Comparison of ENCODE assay signal across 10 cellular contexts in the genomic region with DNA sequence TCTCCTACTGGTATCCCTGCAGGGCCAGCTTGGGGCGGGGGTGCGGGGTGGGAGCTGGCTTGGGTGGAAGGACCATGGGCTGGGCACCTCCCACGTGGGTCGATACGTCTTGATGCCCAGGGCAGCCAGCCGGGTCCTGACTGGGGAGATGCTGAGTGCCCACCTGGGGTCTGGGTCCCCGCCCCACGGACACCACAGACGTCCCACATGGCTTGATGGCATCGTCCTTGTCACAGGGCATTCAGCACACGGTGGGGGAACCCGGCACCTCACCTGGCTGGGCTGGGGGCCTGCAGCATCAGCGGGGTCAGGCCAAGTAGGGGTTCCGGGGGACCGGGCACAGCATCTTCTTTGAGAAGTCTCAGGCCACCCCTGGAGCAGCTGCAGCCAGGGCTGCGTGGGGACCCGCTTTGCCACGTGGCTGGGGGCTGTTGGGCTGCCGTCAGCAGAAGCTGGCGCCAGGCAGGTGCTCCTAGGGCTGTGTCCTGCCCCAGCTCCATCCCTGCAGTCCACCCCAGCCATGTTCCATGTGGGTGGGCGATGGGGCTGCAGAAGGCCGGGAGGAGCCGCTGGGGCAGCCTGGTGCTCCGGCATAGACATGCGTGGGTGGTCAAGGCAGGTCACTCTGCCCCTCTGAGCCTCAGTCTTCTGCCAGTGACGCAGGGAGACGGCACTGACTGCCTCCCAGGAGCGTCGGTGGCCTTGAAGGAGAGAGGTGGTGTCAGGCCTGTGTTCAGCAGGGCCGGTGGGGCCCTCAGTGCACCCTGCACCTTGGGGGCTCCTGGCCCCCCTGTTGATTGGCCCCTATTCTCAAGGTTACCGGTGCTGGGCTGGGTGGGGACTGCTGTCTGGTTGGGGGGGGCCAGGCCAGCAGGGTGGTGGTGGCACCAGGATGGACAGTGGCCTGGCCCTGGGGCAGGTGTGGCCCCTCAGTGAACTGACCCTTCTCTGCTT. TPM values are rescaled to one million over a fixed set of nuclear protein-coding genes. Genes with fewer than 3 reads are reported as not detected.
DNase-seq lines count a peak whose midpoint lies in the region; ATAC-seq, FAIRE-seq and TF ChIP-seq lines count a peak whose summit lies in the region.
"Had no signal": no experiment of that assay in that cellular context is flagged by ENCODE, and none has a peak within 500 bp of the region (broad histone marks: within the 10 kb centered on the region; RNA-seq: fewer than 3 reads in every experiment).

No MANE protein-coding gene starts in this region.

- peaks cover 8% of the 10 kb centered on the region for H3K4me1 ChIP-seq in CD4-positive, CD25-positive, alpha-beta regulatory T cell (ENCODE audit: control insufficient read depth, insufficient read depth, low read length, poor library complexity, severe bottlenecking)
- H3K4me1 ChIP-seq in K562 (replicated peaks in 1 of 2; ENCODE audit: control insufficient read depth in 2 of 2, insufficient read depth in 2 of 2, low read length in 2 of 2) (peaks cover 0 to 37% of the 10 kb centered on the region in 2 experiments; a peak in 2 of 5 replicates), psoas muscle (peaks cover 26% of the 10 kb centered on the region), OCI-LY7 (ENCODE audit: insufficient read depth, low read length, poor library complexity, severe bottlenecking) (peaks cover 14% of the 10 kb centered on the region)

- no peak overlapping the region for H3K4me3 ChIP-seq in CD4-positive, CD25-positive, alpha-beta regulatory T cell (ENCODE audit: low read depth, low read length)
- H3K4me3 ChIP-seq in K562 (no peak overlapping the region), psoas muscle (no peak overlapping the region), OCI-LY7 (ENCODE audit: low read depth, low read length, poor library complexity, severe bottlenecking) (no peak overlapping the region)
- H3K4me3 ChIP-seq: left lung had no signal

- no peaks in the 10 kb centered on the region for H3K27me3 Mint-ChIP-seq in CD4-positive, CD25-positive, alpha-beta regulatory T cell
- peaks cover 8% of the 10 kb centered on the region for H3K27me3 Mint-ChIP-seq in HFFc6 (ENCODE audit: insufficient read depth)

- no peak for TF ChIP-seq EP300 in K562 (IDR thresholded peaks at IDR 0.05; ENCODE audit: low read length)

- H3K4me2 ChIP-seq in K562 (ENCODE audit: insufficient read depth, low read length) (no peak overlapping the region), OCI-LY7 (ENCODE audit: low read length) (no peak overlapping the region)

- H3K9me3 Mint-ChIP-seq in CD4-positive, CD25-positive, alpha-beta regulatory T cell = no peaks in the 10 kb centered on the region
- no peaks in the 10 kb centered on the region for H3K9me3 Mint-ChIP-seq in HFFc6

- in situ Hi-C loops in GM13977 (cut with MboI; ENCODE audit: low pct_unique_long_range_greater_than_20kb, low sequenced_read_pairs, unreplicated experiment) = loop anchor here (10.0 kb wide), 1 partner anchor 64 kb away; no protein-coding TSS in a partner anchor
- in situ Hi-C loops in K562 (cut with MboI) = no loop called here

- BruUV-seq in K562 (replicated peaks; lab: Mats Ljungman, UMichigan) (no TSS peak), OCI-LY7 (replicated peaks; lab: Mats Ljungman, UMichigan) (no TSS peak)

- H3K9ac ChIP-seq in K562 (ENCODE audit: insufficient read depth in 1 of 2, low read depth in 2 of 2, low read length in 2 of 2) = no peak overlapping the region; a peak in 1 of 4 replicates
- H3K9ac ChIP-seq: parathyroid adenoma had no signal

- intact Hi-C loops in K562 (cut with micrococcal nuclease) (loop anchor here (1.0 kb wide), 1 partner anchor 60 kb away; no protein-coding TSS in a partner anchor), psoas muscle (cut with DNase I) (loop anchor here (2.0 to 10.0 kb wide), 6 partner anchors 33 to 442 kb away; no protein-coding TSS in a partner anchor), OCI-LY7 (cut with micrococcal nuclease; ENCODE audit: unreplicated experiment) (loop anchor here (1.0 kb wide), 1 partner anchor 60 kb away; no protein-coding TSS in a partner anchor)

- H3K4me1 Mint-ChIP-seq in CD4-positive, CD25-positive, alpha-beta regulatory T cell = peaks cover 12 to 31% (median 24%) of the 10 kb centered on the region in 4 donors
- no peaks in the 10 kb centered on the region for H3K4me1 Mint-ChIP-seq in HFFc6 (ENCODE audit: low read depth)

- H3K27ac Mint-ChIP-seq in CD4-positive, CD25-positive, alpha-beta regulatory T cell = peak overlapping the region in 2 of 3 donors; percentile 75 to 89
- H3K27ac Mint-ChIP-seq in HFFc6 = no peak overlapping the region

- no peaks in the 10 kb centered on the region for H3K9me2 ChIP-seq in OCI-LY7 (ENCODE audit: insufficient read depth, low read length)

- H3K4me3 Mint-ChIP-seq in CD4-positive, CD25-positive, alpha-beta regulatory T cell = peak overlapping the region in 1 of 4 donors; percentile 55
- no peak overlapping the region for H3K4me3 Mint-ChIP-seq in HFFc6

- peaks cover 16% of the 10 kb centered on the region for H3K36me3 Mint-ChIP-seq in CD4-positive, CD25-positive, alpha-beta regulatory T cell
- H3K36me3 Mint-ChIP-seq in HFFc6 (ENCODE audit: low read depth) = peaks cover 32% of the 10 kb centered on the region

- FAIRE-seq in K562 (lab: Jason Lieb, UNC) = no peak
- FAIRE-seq: D721Med had no signal

- no peak overlapping the region for H3K27ac ChIP-seq in CD4-positive, CD25-positive, alpha-beta regulatory T cell (ENCODE audit: insufficient read depth, low read length, poor library complexity, severe bottlenecking)
- no peak overlapping the region for H3K27ac ChIP-seq in K562 (ENCODE audit: extremely low read depth, low read depth, low read length)
- H3K27ac ChIP-seq in psoas muscle = no peak overlapping the region
- no peak overlapping the region for H3K27ac ChIP-seq in OCI-LY7 (ENCODE audit: low read depth, low read length, poor library complexity, severe bottlenecking)
- H3K27ac ChIP-seq: left lung, parathyroid adenoma had no signal

- TF ChIP-seq CTCF in GM13977 (IDR thresholded peaks at IDR 0.05; ENCODE audit: extremely low read depth, insufficient read depth, missing control alignments) = no peak
- TF ChIP-seq CTCF in K562 (IDR thresholded peaks at IDR 0.05 in 2 of 3, conservative IDR thresholded peaks at IDR 0.05 in 1 of 3; ENCODE audit: insufficient read depth in 2 of 3, low read depth in 1 of 3, low read length in 3 of 3) = no peak
- no peak for TF ChIP-seq CTCF in psoas muscle (IDR thresholded peaks at IDR 0.05)
- TF ChIP-seq CTCF in OCI-LY7 (conservative IDR thresholded peaks at IDR 0.05; ENCODE audit: low read length) = no peak
- no peak for TF ChIP-seq CTCF in HFFc6 (IDR thresholded peaks at IDR 0.05)

- no peaks in the 10 kb centered on the region for H3K9me3 ChIP-seq in CD4-positive, CD25-positive, alpha-beta regulatory T cell (ENCODE audit: control insufficient read depth in 2 of 2, low read length in 2 of 2)
- H3K9me3 ChIP-seq in K562 (replicated peaks; ENCODE audit: control insufficient read depth, insufficient read depth, low read depth, low read length) = 0 out of 2 replicates have a peak, but pooled peaks cover 2% of the 10 kb centered on the region
- no peaks in the 10 kb centered on the region for H3K9me3 ChIP-seq in psoas muscle
- no peaks in the 10 kb centered on the region for H3K9me3 ChIP-seq in OCI-LY7 (ENCODE audit: low read length)
- H3K9me3 ChIP-seq: left lung had no signal

- CTCF ChIA-PET in K562 (lab: Yijun Ruan, JAX; ENCODE audit: low intra/inter-chr PET ratio) = interaction anchor here (1.9 to 2.4 kb wide), 2 partner anchors 60 to 63 kb away, joined by 10 to 12 read pairs; no protein-coding TSS in a partner anchor
- CTCF ChIA-PET in OCI-LY7 (lab: Charles Lee; ENCODE audit: unreplicated experiment) = no interaction called here

- 0 out of 2 replicates have a peak, but pooled peaks cover 3% of the 10 kb centered on the region for H4K20me1 ChIP-seq in K562 (replicated peaks; ENCODE audit: control insufficient read depth, insufficient read depth, low read length)
- no peaks in the 10 kb centered on the region for H4K20me1 ChIP-seq in OCI-LY7 (ENCODE audit: insufficient read depth, low read length)

- H3K9me1 ChIP-seq in K562 (ENCODE audit: control insufficient read depth, insufficient read depth, low read length) = no peaks in the 10 kb centered on the region

- ATAC-seq in CD4-positive, CD25-positive, alpha-beta regulatory T cell (ENCODE audit: low read depth in 2 of 2) = no peak
- ATAC-seq in K562 (peak; percentile 37), psoas muscle (peak; percentile 1 to 6 (median 2))

- H3K79me2 ChIP-seq in K562 (ENCODE audit: control insufficient read depth, insufficient read depth, low read length) (peaks cover 4% of the 10 kb centered on the region; the same call in 1 of the 3 replicates), OCI-LY7 (ENCODE audit: insufficient read depth, low read depth, low read length) (0 out of 2 replicates have a peak, but pooled peaks cover 6% of the 10 kb centered on the region)

- POLR2A ChIA-PET in K562 (lab: Yijun Ruan, JAX) = interaction anchor here (0.7 kb wide), 1 partner anchor 33 kb away, joined by 4 read pairs; no protein-coding TSS in a partner anchor
- POLR2A ChIA-PET in OCI-LY7 (lab: Charles Lee) = no interaction called here

- no peak for DNase-seq in CD4-positive, CD25-positive, alpha-beta regulatory T cell
- DNase-seq in GM13977 (ENCODE audit: low spot score) (peak; percentile 43), K562 (ENCODE audit: extremely low read depth in 1 of 4, low spot score in 3 of 4) (no peak), psoas muscle (peak in 1 of 2 donors; percentile 55), OCI-LY7 (ENCODE audit: low spot score) (no peak), HFFc6 (no peak)
- DNase-seq in effector CD4-positive, alpha-beta T cell = no peak

- WGBS in K562 (ENCODE audit: insufficient coverage, low coverage, missing lambda C conversion rate) = 78% methylated on average over 10 of the region's 31 CpGs
- 72 to 82% (median 72%) methylated on average over 30 to 31 of the region's 31 CpGs for WGBS in psoas muscle, 3 donors

- no peak overlapping the region for H2AFZ ChIP-seq in K562 (ENCODE audit: low read depth, low read length)
- H2AFZ ChIP-seq in OCI-LY7 (ENCODE audit: low read length) = no peak overlapping the region
- H2AFZ ChIP-seq: parathyroid adenoma had no signal

- TF ChIP-seq POLR2A in K562 (conservative IDR thresholded peaks at IDR 0.05) = no peak

- peaks cover 44% of the 10 kb centered on the region for H3K36me3 ChIP-seq in CD4-positive, CD25-positive, alpha-beta regulatory T cell (ENCODE audit: control insufficient read depth, insufficient read depth, low read length)
- H3K36me3 ChIP-seq in K562 (ENCODE audit: control insufficient read depth, insufficient read depth, low read length) (peaks cover 55% of the 10 kb centered on the region), psoas muscle (ENCODE audit: insufficient read depth in 1 of 2, low read depth in 1 of 2) (peaks cover 0 to 87% of the 10 kb centered on the region in 2 donors), OCI-LY7 (ENCODE audit: insufficient read depth, low read length) (peaks cover 83% of the 10 kb centered on the region)

- no peak for TF ChIP-seq RAD21 in K562 (CRISPR knock-in tag; conservative IDR thresholded peaks at IDR 0.05 in 1 of 2, IDR thresholded peaks at IDR 0.05 in 1 of 2)

- H3K27me3 ChIP-seq in CD4-positive, CD25-positive, alpha-beta regulatory T cell (ENCODE audit: control insufficient read depth, insufficient read depth, low read length) = no peaks in the 10 kb centered on the region
- H3K27me3 ChIP-seq in K562 (ENCODE audit: control insufficient read depth in 2 of 2, insufficient read depth in 2 of 2, low read length in 2 of 2) = no peaks in the 10 kb centered on the region
- no peaks in the 10 kb centered on the region for H3K27me3 ChIP-seq in psoas muscle (ENCODE audit: insufficient read depth in 3 of 3, low read length in 2 of 3)
- H3K27me3 ChIP-seq: left lung had no signal

RNA-seq across cellular contexts. Expression of a gene that starts 8.4 kb away (rescaled TPM):
- 31.9 TPM for total RNA-seq in CD4-positive, CD25-positive, alpha-beta regulatory T cell
- 1 to 10 TPM; 1.8 to 6.5 (median 3.3) TPM for polyA plus RNA-seq in CD4-positive, CD25-positive, alpha-beta regulatory T cell
- 12.6 and 38.1 TPM in 2 replicates for total RNA-seq in K562 (2011; cell fraction: chromatin; rRNA removed; ENCODE audit: low replicate concordance)
- 37.1 and 42.4 TPM in 2 replicates for total RNA-seq in K562 (2011; cell fraction: nucleolus; rRNA removed)
- total RNA-seq in K562 (2011; cell fraction: nucleoplasm; rRNA removed) = 17.2 and 22.2 TPM in 2 replicates
- 23.5 and 30.4 TPM in 2 replicates for total RNA-seq in K562 (2014; rRNA removed)
- total RNA-seq in K562 (2014; rRNA removed; fragmentation: Illumina TruSeq; extraction: Trizol) = 0.93 and 1.8 TPM in 2 replicates
- total RNA-seq in K562 (2015; rRNA removed; fragmentation: Illumina TruSeq; extraction: Trizol) = 8.3 and 9.2 TPM in 2 replicates
- total RNA-seq in K562 (2021) = 22.6 and 24.4 TPM in 2 replicates
- polyA plus RNA-seq in K562 (2011; rRNA removed) = 9.7 and 14.9 TPM in 2 replicates
- polyA plus RNA-seq in K562 (2011; cell fraction: cytosol; rRNA removed) = 19.8 and 41.1 TPM in 2 replicates
- 43.7 and 74.3 TPM in 2 replicates for polyA plus RNA-seq in K562 (2011; cell fraction: nucleus; rRNA removed)
- polyA plus RNA-seq in K562 (2012) = 15.4 and 21.7 TPM in 2 replicates
- 2.2 and 11.6 TPM in 2 replicates for polyA plus RNA-seq in K562 (2014; fragmentation: Illumina TruSeq; extraction: Trizol)
- under 1 TPM; 0.37 to 0.84 TPM for polyA plus RNA-seq in K562 (2014; fragmentation: Nextera tagmentation; extraction: Ambion mirVana)
- 24.3 and 24.9 TPM in 2 replicates for polyA plus RNA-seq in K562 (2014; rRNA removed)
- 3.3 and 5.5 TPM in 2 replicates for polyA minus RNA-seq in K562 (2011; rRNA and poly(A)+ RNA removed)
- 8.8 and 11.2 TPM in 2 replicates for polyA minus RNA-seq in K562 (2011; cell fraction: cytosol; rRNA and poly(A)+ RNA removed)
- 7.8 TPM in 2 replicates for polyA minus RNA-seq in K562 (2011; cell fraction: nucleus; rRNA and poly(A)+ RNA removed)
- 10 to 100 TPM in 3 of 4 donors, 1 to 10 TPM in 1; 10.0 to 26.6 (median 15.9) TPM for total RNA-seq in psoas muscle
- 10 to 100 TPM; 18.0 to 22.3 (median 20.6) TPM for polyA plus RNA-seq in psoas muscle
- total RNA-seq in OCI-LY7 (2014; rRNA removed; shearing (Covaris generic)) = 43.7 and 44.2 TPM in 2 replicates
- 34.0 and 40.2 TPM in 2 replicates for total RNA-seq in OCI-LY7 (2022)
- 10 to 100 TPM; 14.4 to 18.0 (median 16.0) TPM for total RNA-seq in HFFc6 (2021; fragmentation: NEBNext Ultra II Directional; extraction: Animal tissue kit (Norgen Biotek cat#: 25700))

RNA-seq across cellular contexts. Expression of a gene that starts 23.5 kb away (rescaled TPM):
- 115 TPM for total RNA-seq in CD4-positive, CD25-positive, alpha-beta regulatory T cell
- 10 to 100 TPM; 33.0 to 47.6 (median 38.5) TPM for polyA plus RNA-seq in CD4-positive, CD25-positive, alpha-beta regulatory T cell
- total RNA-seq in K562 (2011; cell fraction: chromatin; rRNA removed; ENCODE audit: low replicate concordance) = 44.8 and 168 TPM in 2 replicates
- 130 and 141 TPM in 2 replicates for total RNA-seq in K562 (2011; cell fraction: nucleolus; rRNA removed)
- 69.2 and 70.6 TPM in 2 replicates for total RNA-seq in K562 (2011; cell fraction: nucleoplasm; rRNA removed)
- 41.2 and 49.8 TPM in 2 replicates for total RNA-seq in K562 (2014; rRNA removed)
- 1.4 and 2.8 TPM in 2 replicates for total RNA-seq in K562 (2014; rRNA removed; fragmentation: Illumina TruSeq; extraction: Trizol)
- 14.0 and 14.7 TPM in 2 replicates for total RNA-seq in K562 (2015; rRNA removed; fragmentation: Illumina TruSeq; extraction: Trizol)
- 55.3 and 59.3 TPM in 2 replicates for total RNA-seq in K562 (2021)
- 24.3 and 35.9 TPM in 2 replicates for polyA plus RNA-seq in K562 (2011; rRNA removed)
- 27.7 and 49.1 TPM in 2 replicates for polyA plus RNA-seq in K562 (2011; cell fraction: cytosol; rRNA removed)
- polyA plus RNA-seq in K562 (2011; cell fraction: nucleus; rRNA removed) = 268 and 323 TPM in 2 replicates
- 38.7 and 63.6 TPM in 2 replicates for polyA plus RNA-seq in K562 (2012)
- 7.7 and 20.3 TPM in 2 replicates for polyA plus RNA-seq in K562 (2014; fragmentation: Illumina TruSeq; extraction: Trizol)
- polyA plus RNA-seq in K562 (2014; fragmentation: Nextera tagmentation; extraction: Ambion mirVana) = under 1 TPM; 0.08 to 0.59 TPM
- 62.0 and 62.9 TPM in 2 replicates for polyA plus RNA-seq in K562 (2014; rRNA removed)
- polyA minus RNA-seq in K562 (2011; rRNA and poly(A)+ RNA removed) = 4.1 and 8.2 TPM in 2 replicates
- polyA minus RNA-seq in K562 (2011; cell fraction: cytosol; rRNA and poly(A)+ RNA removed) = 15.3 and 18.4 TPM in 2 replicates
- 21.8 and 25.8 TPM in 2 replicates for polyA minus RNA-seq in K562 (2011; cell fraction: nucleus; rRNA and poly(A)+ RNA removed)
- 10 to 100 TPM; 19.9 to 29.5 (median 24.0) TPM for total RNA-seq in psoas muscle
- 10 to 100 TPM; 30.6 to 52.1 (median 46.8) TPM for polyA plus RNA-seq in psoas muscle
- 111 and 126 TPM in 2 replicates for total RNA-seq in OCI-LY7 (2014; rRNA removed; shearing (Covaris generic))
- 119 and 128 TPM in 2 replicates for total RNA-seq in OCI-LY7 (2022)
- total RNA-seq in HFFc6 (2021; fragmentation: NEBNext Ultra II Directional; extraction: Animal tissue kit (Norgen Biotek cat#: 25700)) = 10 to 100 TPM; 25.0 to 36.0 (median 27.6) TPM

RNA-seq across cellular contexts. Expression of a gene that starts 35.6 kb away (rescaled TPM):
- total RNA-seq in CD4-positive, CD25-positive, alpha-beta regulatory T cell = 132 TPM
- 10 to 100 TPM; 14.0 to 16.3 (median 14.2) TPM for polyA plus RNA-seq in CD4-positive, CD25-positive, alpha-beta regulatory T cell
- total RNA-seq in K562 (2011; cell fraction: chromatin; rRNA removed; ENCODE audit: low replicate concordance) = 86.7 and 211 TPM in 2 replicates
- 112 and 120 TPM in 2 replicates for total RNA-seq in K562 (2011; cell fraction: nucleolus; rRNA removed)
- total RNA-seq in K562 (2011; cell fraction: nucleoplasm; rRNA removed) = 93.7 and 97.5 TPM in 2 replicates
- total RNA-seq in K562 (2014; rRNA removed) = 23.2 and 25.1 TPM in 2 replicates
- 4.1 and 6.0 TPM in 2 replicates for total RNA-seq in K562 (2014; rRNA removed; fragmentation: Illumina TruSeq; extraction: Trizol)
- 9.7 and 10.3 TPM in 2 replicates for total RNA-seq in K562 (2015; rRNA removed; fragmentation: Illumina TruSeq; extraction: Trizol)
- total RNA-seq in K562 (2021) = 31.1 and 33.0 TPM in 2 replicates
- 10.1 and 17.7 TPM in 2 replicates for polyA plus RNA-seq in K562 (2011; rRNA removed)
- 9.3 and 11.7 TPM in 2 replicates for polyA plus RNA-seq in K562 (2011; cell fraction: cytosol; rRNA removed)
- 166 and 249 TPM in 2 replicates for polyA plus RNA-seq in K562 (2011; cell fraction: nucleus; rRNA removed)
- polyA plus RNA-seq in K562 (2012) = 20.0 and 26.5 TPM in 2 replicates
- polyA plus RNA-seq in K562 (2014; fragmentation: Illumina TruSeq; extraction: Trizol) = 9.3 and 15.1 TPM in 2 replicates
- 1 to 10 TPM in 1 of 2 experiments, under 1 TPM in 1; 0.76 to 1.2 TPM for polyA plus RNA-seq in K562 (2014; fragmentation: Nextera tagmentation; extraction: Ambion mirVana)
- 26.8 and 29.9 TPM in 2 replicates for polyA plus RNA-seq in K562 (2014; rRNA removed)
- polyA minus RNA-seq in K562 (2011; rRNA and poly(A)+ RNA removed) = 6.7 and 8.2 TPM in 2 replicates
- polyA minus RNA-seq in K562 (2011; cell fraction: cytosol; rRNA and poly(A)+ RNA removed) = 13.2 and 14.6 TPM in 2 replicates
- polyA minus RNA-seq in K562 (2011; cell fraction: nucleus; rRNA and poly(A)+ RNA removed) = 31.4 and 35.8 TPM in 2 replicates
- 10 to 100 TPM; 18.0 to 21.8 (median 19.0) TPM for total RNA-seq in psoas muscle
- 10 to 100 TPM in 2 of 3 donors, 1 to 10 TPM in 1; 9.5 to 11.2 (median 10.6) TPM for polyA plus RNA-seq in psoas muscle
- total RNA-seq in OCI-LY7 (2014; rRNA removed; shearing (Covaris generic)) = 52.8 and 57.7 TPM in 2 replicates
- total RNA-seq in OCI-LY7 (2022) = 63.2 and 68.8 TPM in 2 replicates
- 10 to 100 TPM; 20.1 to 26.8 (median 21.7) TPM for total RNA-seq in HFFc6 (2021; fragmentation: NEBNext Ultra II Directional; extraction: Animal tissue kit (Norgen Biotek cat#: 25700))

RNA-seq across cellular contexts. Expression of a gene that starts 38.7 kb away (rescaled TPM):
- not detected for total RNA-seq in CD4-positive, CD25-positive, alpha-beta regulatory T cell
- not detected for polyA plus RNA-seq in CD4-positive, CD25-positive, alpha-beta regulatory T cell
- total RNA-seq in K562 (2011; cell fraction: chromatin; rRNA removed; ENCODE audit: low replicate concordance) = 2.9 and 7.9 TPM in 2 replicates
- 4.5 and 5.7 TPM in 2 replicates for total RNA-seq in K562 (2011; cell fraction: nucleolus; rRNA removed)
- total RNA-seq in K562 (2011; cell fraction: nucleoplasm; rRNA removed) = 4.0 and 4.1 TPM in 2 replicates
- 0.61 and 1.0 TPM in 2 replicates for total RNA-seq in K562 (2014; rRNA removed)
- 0.06 and 0.07 TPM in 2 replicates for total RNA-seq in K562 (2014; rRNA removed; fragmentation: Illumina TruSeq; extraction: Trizol)
- total RNA-seq in K562 (2015; rRNA removed; fragmentation: Illumina TruSeq; extraction: Trizol) = 0.15 and 0.29 TPM in 2 replicates
- 3.0 and 3.9 TPM in 2 replicates for total RNA-seq in K562 (2021)
- polyA plus RNA-seq in K562 (2011; rRNA removed) = 1.1 and 1.7 TPM in 2 replicates
- 2.4 and 3.0 TPM in 2 replicates for polyA plus RNA-seq in K562 (2011; cell fraction: cytosol; rRNA removed)
- 7.8 and 9.9 TPM in 2 replicates for polyA plus RNA-seq in K562 (2011; cell fraction: nucleus; rRNA removed)
- 2.1 and 7.6 TPM in 2 replicates for polyA plus RNA-seq in K562 (2012)
- polyA plus RNA-seq in K562 (2014; fragmentation: Illumina TruSeq; extraction: Trizol) = 0.22 and 0.72 TPM in 2 replicates
- under 1 TPM in 1 of 2 experiments, not detected in 1; 0.01 TPM for polyA plus RNA-seq in K562 (2014; fragmentation: Nextera tagmentation; extraction: Ambion mirVana)
- 1.7 and 1.9 TPM in 2 replicates for polyA plus RNA-seq in K562 (2014; rRNA removed)
- polyA minus RNA-seq in K562 (2011; rRNA and poly(A)+ RNA removed) = 0.24 and 0.60 TPM in 2 replicates
- polyA minus RNA-seq in K562 (2011; cell fraction: cytosol; rRNA and poly(A)+ RNA removed) = 1.1 and 2.9 TPM in 2 replicates
- polyA minus RNA-seq in K562 (2011; cell fraction: nucleus; rRNA and poly(A)+ RNA removed) = 1.2 and 1.7 TPM in 2 replicates
- under 1 TPM in 3 of 4 donors, not detected in 1; 0.16 to 0.69 (median 0.25) TPM for total RNA-seq in psoas muscle
- polyA plus RNA-seq in psoas muscle = under 1 TPM; 0.03 to 0.09 (median 0.04) TPM
- total RNA-seq in OCI-LY7 (2014; rRNA removed; shearing (Covaris generic)) = not detected in 2 replicates
- total RNA-seq in OCI-LY7 (2022) = not detected in 2 replicates
- total RNA-seq in HFFc6 (2021; fragmentation: NEBNext Ultra II Directional; extraction: Animal tissue kit (Norgen Biotek cat#: 25700)) = 1 to 10 TPM; 1.2 to 2.3 (median 1.3) TPM

RNA-seq across cellular contexts. Expression of a gene that starts 41.8 kb away (rescaled TPM):
- 125 TPM for total RNA-seq in CD4-positive, CD25-positive, alpha-beta regulatory T cell
- 10 to 100 TPM in 1 of 4 donors, 1 to 10 TPM in 3; 6.0 to 12.5 (median 7.3) TPM for polyA plus RNA-seq in CD4-positive, CD25-positive, alpha-beta regulatory T cell
- 57.0 and 254 TPM in 2 replicates for total RNA-seq in K562 (2011; cell fraction: chromatin; rRNA removed; ENCODE audit: low replicate concordance)
- total RNA-seq in K562 (2011; cell fraction: nucleolus; rRNA removed) = 188 and 225 TPM in 2 replicates
- 102 and 109 TPM in 2 replicates for total RNA-seq in K562 (2011; cell fraction: nucleoplasm; rRNA removed)
- 16.4 and 21.4 TPM in 2 replicates for total RNA-seq in K562 (2014; rRNA removed)
- total RNA-seq in K562 (2014; rRNA removed; fragmentation: Illumina TruSeq; extraction: Trizol) = 1.2 and 2.1 TPM in 2 replicates
- total RNA-seq in K562 (2015; rRNA removed; fragmentation: Illumina TruSeq; extraction: Trizol) = 7.0 and 10.9 TPM in 2 replicates
- 37.3 and 44.2 TPM in 2 replicates for total RNA-seq in K562 (2021)
- polyA plus RNA-seq in K562 (2011; rRNA removed) = 6.5 and 18.6 TPM in 2 replicates
- polyA plus RNA-seq in K562 (2011; cell fraction: cytosol; rRNA removed) = 4.8 and 5.9 TPM in 2 replicates
- 164 and 214 TPM in 2 replicates for polyA plus RNA-seq in K562 (2011; cell fraction: nucleus; rRNA removed)
- 34.6 and 75.5 TPM in 2 replicates for polyA plus RNA-seq in K562 (2012)
- 6.3 and 14.4 TPM in 2 replicates for polyA plus RNA-seq in K562 (2014; fragmentation: Illumina TruSeq; extraction: Trizol)
- polyA plus RNA-seq in K562 (2014; fragmentation: Nextera tagmentation; extraction: Ambion mirVana) = under 1 TPM; 0.10 to 0.23 TPM
- 29.0 and 35.7 TPM in 2 replicates for polyA plus RNA-seq in K562 (2014; rRNA removed)
- 4.3 and 5.1 TPM in 2 replicates for polyA minus RNA-seq in K562 (2011; rRNA and poly(A)+ RNA removed)
- polyA minus RNA-seq in K562 (2011; cell fraction: cytosol; rRNA and poly(A)+ RNA removed) = 6.0 and 17.9 TPM in 2 replicates
- 43.8 and 48.3 TPM in 2 replicates for polyA minus RNA-seq in K562 (2011; cell fraction: nucleus; rRNA and poly(A)+ RNA removed)
- total RNA-seq in psoas muscle = 10 to 100 TPM; 13.5 to 19.4 (median 15.3) TPM
- 1 to 10 TPM; 4.3 to 5.3 (median 5.1) TPM for polyA plus RNA-seq in psoas muscle
- total RNA-seq in OCI-LY7 (2014; rRNA removed; shearing (Covaris generic)) = 47.4 and 49.4 TPM in 2 replicates
- 74.6 and 74.9 TPM in 2 replicates for total RNA-seq in OCI-LY7 (2022)
- 10 to 100 TPM; 24.2 to 30.9 (median 28.9) TPM for total RNA-seq in HFFc6 (2021; fragmentation: NEBNext Ultra II Directional; extraction: Animal tissue kit (Norgen Biotek cat#: 25700))

Comparison
In these comparisons a context has a peak if more than half of its experiments do, and no peak if none do; other contexts are left out.
1. ATAC-seq: peak in K562 (single experiment) and psoas muscle (4 of 4); none in CD4-positive, CD25-positive, alpha-beta regulatory T cell (0 of 2).